In the genomic region with DNA sequence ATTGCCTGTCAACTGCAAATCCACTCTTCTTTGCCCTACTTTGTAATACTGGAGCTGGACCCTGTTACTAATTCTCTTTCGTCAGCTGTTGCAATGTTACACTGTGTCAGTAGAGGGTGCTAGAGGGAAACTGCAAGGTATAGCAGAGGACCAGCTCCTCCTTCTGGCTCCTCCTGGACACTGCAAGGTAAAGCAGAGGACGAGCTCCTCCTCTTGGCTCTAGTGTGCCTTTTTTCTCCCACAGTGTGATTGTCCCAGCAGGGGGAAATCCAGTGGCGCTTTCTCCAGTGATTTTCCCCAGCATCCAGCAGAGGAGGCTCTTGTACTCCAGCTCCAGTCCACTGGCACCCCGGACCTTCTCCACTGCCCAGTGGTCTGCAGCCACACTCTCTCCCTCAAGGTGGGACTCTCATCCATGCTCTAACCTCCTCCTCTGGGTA, we compare ENCODE assay signal across 1 cellular context.
A peak's percentile ranks its signal among the peaks of the same experiment; 100 is the strongest.
TF ChIP-seq lines count a peak whose summit lies in the region.

No MANE protein-coding gene starts in this region.

TF ChIP-seq in HepG2, 621 proteins besides CTCF, POLR2A, EP300 and RAD21 (continued from another document and continues in another):
- TF ChIP-seq ZNF660 (CRISPR knock-in tag; IDR thresholded peaks at IDR 0.05; ENCODE audit: borderline replicate concordance, low read depth), result no peak
- no peak for TF ChIP-seq ZNF432 (CRISPR knock-in tag; IDR thresholded peaks at IDR 0.05; ENCODE audit: borderline replicate concordance)
- TF ChIP-seq GFI1 (CRISPR knock-in tag; IDR thresholded peaks at IDR 0.05; ENCODE audit: borderline replicate concordance), result no peak
- no peak for TF ChIP-seq PHB2 (IDR thresholded peaks at IDR 0.05; ENCODE audit: partially characterized antibody)
- TF ChIP-seq THAP11 (CRISPR knock-in tag; IDR thresholded peaks at IDR 0.05), result peak; percentile 72
- no peak for TF ChIP-seq RFXAP (CRISPR knock-in tag; IDR thresholded peaks at IDR 0.05; ENCODE audit: borderline replicate concordance)
- no peak for TF ChIP-seq ZNF615 (CRISPR knock-in tag; IDR thresholded peaks at IDR 0.05; ENCODE audit: borderline replicate concordance)
- TF ChIP-seq, protein P1, sequence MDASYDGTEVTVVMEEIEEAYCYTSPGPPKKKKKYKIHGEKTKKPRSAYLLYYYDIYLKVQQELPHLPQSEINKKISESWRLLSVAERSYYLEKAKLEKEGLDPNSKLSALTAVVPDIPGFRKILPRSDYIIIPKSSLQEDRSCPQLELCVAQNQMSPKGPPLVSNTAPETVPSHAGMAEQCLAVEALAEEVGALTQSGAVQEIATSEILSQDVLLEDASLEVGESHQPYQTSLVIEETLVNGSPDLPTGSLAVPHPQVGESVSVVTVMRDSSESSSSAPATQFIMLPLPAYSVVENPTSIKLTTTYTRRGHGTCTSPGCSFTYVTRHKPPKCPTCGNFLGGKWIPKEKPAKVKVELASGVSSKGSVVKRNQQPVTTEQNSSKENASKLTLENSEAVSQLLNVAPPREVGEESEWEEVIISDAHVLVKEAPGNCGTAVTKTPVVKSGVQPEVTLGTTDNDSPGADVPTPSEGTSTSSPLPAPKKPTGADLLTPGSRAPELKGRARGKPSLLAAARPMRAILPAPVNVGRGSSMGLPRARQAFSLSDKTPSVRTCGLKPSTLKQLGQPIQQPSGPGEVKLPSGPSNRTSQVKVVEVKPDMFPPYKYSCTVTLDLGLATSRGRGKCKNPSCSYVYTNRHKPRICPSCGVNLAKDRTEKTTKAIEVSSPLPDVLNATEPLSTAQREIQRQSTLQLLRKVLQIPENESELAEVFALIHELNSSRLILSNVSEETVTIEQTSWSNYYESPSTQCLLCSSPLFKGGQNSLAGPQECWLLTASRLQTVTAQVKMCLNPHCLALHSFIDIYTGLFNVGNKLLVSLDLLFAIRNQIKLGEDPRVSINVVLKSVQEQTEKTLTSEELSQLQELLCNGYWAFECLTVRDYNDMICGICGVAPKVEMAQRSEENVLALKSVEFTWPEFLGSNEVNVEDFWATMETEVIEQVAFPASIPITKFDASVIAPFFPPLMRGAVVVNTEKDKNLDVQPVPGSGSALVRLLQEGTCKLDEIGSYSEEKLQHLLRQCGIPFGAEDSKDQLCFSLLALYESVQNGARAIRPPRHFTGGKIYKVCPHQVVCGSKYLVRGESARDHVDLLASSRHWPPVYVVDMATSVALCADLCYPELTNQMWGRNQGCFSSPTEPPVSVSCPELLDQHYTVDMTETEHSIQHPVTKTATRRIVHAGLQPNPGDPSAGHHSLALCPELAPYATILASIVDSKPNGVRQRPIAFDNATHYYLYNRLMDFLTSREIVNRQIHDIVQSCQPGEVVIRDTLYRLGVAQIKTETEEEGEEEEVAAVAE (CRISPR knock-in tag; IDR thresholded peaks at IDR 0.05; ENCODE audit: borderline replicate concordance), result 0 out of 2 replicates have a peak, but pooled peaks have one; percentile 27
- TF ChIP-seq RBFOX2 (IDR thresholded peaks at IDR 0.05; ENCODE audit: low read depth, low read length), result no peak
- 0 out of 2 replicates have a peak, but pooled peaks have one; percentile 47 for TF ChIP-seq ZNF616 (CRISPR knock-in tag; IDR thresholded peaks at IDR 0.05; ENCODE audit: low read depth)
- peak; percentile 44; the same call in 1 of the 2 replicates for TF ChIP-seq ZNF644 (CRISPR knock-in tag; IDR thresholded peaks at IDR 0.05; ENCODE audit: low read depth)
- TF ChIP-seq ZNF772 (CRISPR knock-in tag; IDR thresholded peaks at IDR 0.05), result no peak
- no peak for TF ChIP-seq SP1 (IDR thresholded peaks at IDR 0.05)
- TF ChIP-seq SP1 (CRISPR knock-in tag; IDR thresholded peaks at IDR 0.05), result peak; percentile 45; the same call in 1 of the 2 replicates
- TF ChIP-seq ZNF441 (CRISPR knock-in tag; IDR thresholded peaks at IDR 0.05; ENCODE audit: borderline replicate concordance), result no peak
- TF ChIP-seq ZNF20 (CRISPR knock-in tag; IDR thresholded peaks at IDR 0.05), result no peak
- TF ChIP-seq ZNF652 (CRISPR knock-in tag; IDR thresholded peaks at IDR 0.05; ENCODE audit: borderline replicate concordance, low read depth), result no peak; the same call in 1 of the 2 replicates
- no peak for TF ChIP-seq FOXM1 (CRISPR knock-in tag; IDR thresholded peaks at IDR 0.05)
- TF ChIP-seq ARNT2 (CRISPR knock-in tag; IDR thresholded peaks at IDR 0.05; ENCODE audit: low read depth), result no peak
- no peak for TF ChIP-seq SMAD3 (CRISPR knock-in tag; IDR thresholded peaks at IDR 0.05)
- no peak for TF ChIP-seq TCF7 (IDR thresholded peaks at IDR 0.05; ENCODE audit: low read depth)
- TF ChIP-seq ZNF234 (CRISPR knock-in tag; conservative IDR thresholded peaks at IDR 0.05), result no peak
- TF ChIP-seq, protein P2, sequence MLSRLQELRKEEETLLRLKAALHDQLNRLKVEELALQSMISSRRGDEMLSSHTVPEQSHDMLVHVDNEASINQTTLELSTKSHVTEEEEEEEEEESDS (CRISPR knock-in tag; IDR thresholded peaks at IDR 0.05; ENCODE audit: borderline replicate concordance), result peak; percentile 43; the same call in 1 of the 2 replicates
- TF ChIP-seq FOSL2 (CRISPR knock-in tag; IDR thresholded peaks at IDR 0.05), result peak; percentile 53
- no peak for TF ChIP-seq HMGA1 (CRISPR knock-in tag; conservative IDR thresholded peaks at IDR 0.05)
- no peak for TF ChIP-seq ZNF180 (CRISPR knock-in tag; IDR thresholded peaks at IDR 0.05; ENCODE audit: borderline replicate concordance, low read depth)
- 0 out of 2 replicates have a peak, but pooled peaks have one; percentile 23 for TF ChIP-seq RNF2 (conservative IDR thresholded peaks at IDR 0.05; ENCODE audit: low read depth)
- peak; percentile 27; the same call in 1 of the 2 replicates for TF ChIP-seq ZFX (CRISPR knock-in tag; IDR thresholded peaks at IDR 0.05; ENCODE audit: low read depth)
- no peak for TF ChIP-seq ARNTL (CRISPR knock-in tag; IDR thresholded peaks at IDR 0.05)
- peak; percentile 71 for TF ChIP-seq CCAR2 (optimal IDR thresholded peaks at IDR 0.05; ENCODE audit: low read depth, low read length)
- peak; percentile 55; the same call in 1 of the 2 replicates for TF ChIP-seq NFKBIZ (CRISPR knock-in tag; IDR thresholded peaks at IDR 0.05)
- peak; percentile 85; the same call in 1 of the 2 replicates for TF ChIP-seq ZNF614 (CRISPR knock-in tag; IDR thresholded peaks at IDR 0.05; ENCODE audit: borderline replicate concordance)
- TF ChIP-seq ZNF510 (CRISPR knock-in tag; IDR thresholded peaks at IDR 0.05; ENCODE audit: low read depth), result no peak
- peak; percentile 63 for TF ChIP-seq ELF3 (CRISPR knock-in tag; IDR thresholded peaks at IDR 0.05)
- TF ChIP-seq, protein P3, sequence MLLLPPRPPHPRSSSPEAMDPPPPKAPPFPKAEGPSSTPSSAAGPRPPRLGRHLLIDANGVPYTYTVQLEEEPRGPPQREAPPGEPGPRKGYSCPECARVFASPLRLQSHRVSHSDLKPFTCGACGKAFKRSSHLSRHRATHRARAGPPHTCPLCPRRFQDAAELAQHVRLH (CRISPR knock-in tag; IDR thresholded peaks at IDR 0.05; ENCODE audit: borderline replicate concordance, low read depth), result peak; percentile 89; the same call in 1 of the 2 replicates
- peak; percentile 60; the same call in 1 of the 2 replicates for TF ChIP-seq KAT8 (CRISPR knock-in tag; IDR thresholded peaks at IDR 0.05)
- no peak for TF ChIP-seq PAF1 (CRISPR knock-in tag; IDR thresholded peaks at IDR 0.05)
- TF ChIP-seq HOXA7 (CRISPR knock-in tag; IDR thresholded peaks at IDR 0.05), result no peak
- no peak for TF ChIP-seq ZNF7 (CRISPR knock-in tag; IDR thresholded peaks at IDR 0.05)
- TF ChIP-seq ZKSCAN1 (IDR thresholded peaks at IDR 0.05; ENCODE audit: low read length), result peak; percentile 73
- 0 out of 2 replicates have a peak, but pooled peaks have one; percentile 22 for TF ChIP-seq HOXA5 (CRISPR knock-in tag; IDR thresholded peaks at IDR 0.05)
- TF ChIP-seq, protein P4, sequence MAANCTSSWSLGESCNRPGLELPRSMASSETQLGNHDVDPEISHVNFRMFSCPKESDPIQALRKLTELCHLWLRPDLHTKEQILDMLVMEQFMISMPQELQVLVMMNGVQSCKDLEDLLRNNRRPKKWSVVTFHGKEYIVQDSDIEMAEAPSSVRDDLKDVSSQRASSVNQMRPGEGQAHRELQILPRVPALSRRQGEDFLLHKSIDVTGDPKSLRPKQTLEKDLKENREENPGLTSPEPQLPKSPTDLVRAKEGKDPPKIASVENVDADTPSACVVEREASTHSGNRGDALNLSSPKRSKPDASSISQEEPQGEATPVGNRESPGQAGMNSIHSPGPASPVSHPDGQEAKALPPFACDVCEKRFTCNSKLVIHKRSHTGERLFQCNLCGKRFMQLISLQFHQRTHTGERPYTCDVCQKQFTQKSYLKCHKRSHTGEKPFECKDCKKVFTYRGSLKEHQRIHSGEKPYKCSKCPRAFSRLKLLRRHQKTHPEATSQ (CRISPR knock-in tag; IDR thresholded peaks at IDR 0.05; ENCODE audit: borderline replicate concordance), result no peak
- peak; percentile 70 for TF ChIP-seq CBX5 (CRISPR knock-in tag; IDR thresholded peaks at IDR 0.05; ENCODE audit: borderline replicate concordance)
- TF ChIP-seq RAD51 (IDR thresholded peaks at IDR 0.05; ENCODE audit: borderline replicate concordance), result no peak
- TF ChIP-seq KAT2B (IDR thresholded peaks at IDR 0.05; ENCODE audit: borderline replicate concordance, low read depth, low read length), result no peak
- no peak for TF ChIP-seq FLYWCH1 (CRISPR knock-in tag; IDR thresholded peaks at IDR 0.05)
- peak; percentile 88 for TF ChIP-seq ZNF331 (CRISPR knock-in tag; IDR thresholded peaks at IDR 0.05)
- 0 out of 2 replicates have a peak, but pooled peaks have one; percentile 28 for TF ChIP-seq FOXC1 (CRISPR knock-in tag; IDR thresholded peaks at IDR 0.05; ENCODE audit: borderline replicate concordance)
- 0 out of 2 replicates have a peak, but pooled peaks have one; percentile 16 for TF ChIP-seq ZNF619 (CRISPR knock-in tag; IDR thresholded peaks at IDR 0.05)
- 0 out of 2 replicates have a peak, but pooled peaks have one; percentile 31 for TF ChIP-seq BORCS8-MEF2B (CRISPR knock-in tag; IDR thresholded peaks at IDR 0.05)
- no peak for TF ChIP-seq TCF12 (IDR thresholded peaks at IDR 0.05)
- no peak for TF ChIP-seq TCF12 (CRISPR knock-in tag; IDR thresholded peaks at IDR 0.05)
- TF ChIP-seq ZNF317 (CRISPR knock-in tag; IDR thresholded peaks at IDR 0.05), result peak; percentile 68; the same call in 1 of the 2 replicates
- peak; percentile 84 for TF ChIP-seq CEBPG (CRISPR knock-in tag; IDR thresholded peaks at IDR 0.05)
- TF ChIP-seq ZNF160 (CRISPR knock-in tag; IDR thresholded peaks at IDR 0.05), result no peak
- TF ChIP-seq, protein P5, sequence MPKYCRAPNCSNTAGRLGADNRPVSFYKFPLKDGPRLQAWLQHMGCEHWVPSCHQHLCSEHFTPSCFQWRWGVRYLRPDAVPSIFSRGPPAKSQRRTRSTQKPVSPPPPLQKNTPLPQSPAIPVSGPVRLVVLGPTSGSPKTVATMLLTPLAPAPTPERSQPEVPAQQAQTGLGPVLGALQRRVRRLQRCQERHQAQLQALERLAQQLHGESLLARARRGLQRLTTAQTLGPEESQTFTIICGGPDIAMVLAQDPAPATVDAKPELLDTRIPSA (CRISPR knock-in tag; IDR thresholded peaks at IDR 0.05; ENCODE audit: borderline replicate concordance), result no peak
- TF ChIP-seq, protein P6, sequence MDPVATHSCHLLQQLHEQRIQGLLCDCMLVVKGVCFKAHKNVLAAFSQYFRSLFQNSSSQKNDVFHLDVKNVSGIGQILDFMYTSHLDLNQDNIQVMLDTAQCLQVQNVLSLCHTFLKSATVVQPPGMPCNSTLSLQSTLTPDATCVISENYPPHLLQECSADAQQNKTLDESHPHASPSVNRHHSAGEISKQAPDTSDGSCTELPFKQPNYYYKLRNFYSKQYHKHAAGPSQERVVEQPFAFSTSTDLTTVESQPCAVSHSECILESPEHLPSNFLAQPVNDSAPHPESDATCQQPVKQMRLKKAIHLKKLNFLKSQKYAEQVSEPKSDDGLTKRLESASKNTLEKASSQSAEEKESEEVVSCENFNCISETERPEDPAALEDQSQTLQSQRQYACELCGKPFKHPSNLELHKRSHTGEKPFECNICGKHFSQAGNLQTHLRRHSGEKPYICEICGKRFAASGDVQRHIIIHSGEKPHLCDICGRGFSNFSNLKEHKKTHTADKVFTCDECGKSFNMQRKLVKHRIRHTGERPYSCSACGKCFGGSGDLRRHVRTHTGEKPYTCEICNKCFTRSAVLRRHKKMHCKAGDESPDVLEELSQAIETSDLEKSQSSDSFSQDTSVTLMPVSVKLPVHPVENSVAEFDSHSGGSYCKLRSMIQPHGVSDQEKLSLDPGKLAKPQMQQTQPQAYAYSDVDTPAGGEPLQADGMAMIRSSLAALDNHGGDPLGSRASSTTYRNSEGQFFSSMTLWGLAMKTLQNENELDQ (CRISPR knock-in tag; IDR thresholded peaks at IDR 0.05; ENCODE audit: borderline replicate concordance), result no peak
- TF ChIP-seq ZKSCAN8 (CRISPR knock-in tag; IDR thresholded peaks at IDR 0.05; ENCODE audit: borderline replicate concordance), result peak; percentile 50; the same call in 1 of the 2 replicates
- TF ChIP-seq SRF (IDR thresholded peaks at IDR 0.05; ENCODE audit: low read depth, low read length), result peak; percentile 58; the same call in 1 of the 2 replicates
- TF ChIP-seq SETDB1 (CRISPR knock-in tag; IDR thresholded peaks at IDR 0.05; ENCODE audit: borderline replicate concordance), result no peak
- TF ChIP-seq, protein P7, sequence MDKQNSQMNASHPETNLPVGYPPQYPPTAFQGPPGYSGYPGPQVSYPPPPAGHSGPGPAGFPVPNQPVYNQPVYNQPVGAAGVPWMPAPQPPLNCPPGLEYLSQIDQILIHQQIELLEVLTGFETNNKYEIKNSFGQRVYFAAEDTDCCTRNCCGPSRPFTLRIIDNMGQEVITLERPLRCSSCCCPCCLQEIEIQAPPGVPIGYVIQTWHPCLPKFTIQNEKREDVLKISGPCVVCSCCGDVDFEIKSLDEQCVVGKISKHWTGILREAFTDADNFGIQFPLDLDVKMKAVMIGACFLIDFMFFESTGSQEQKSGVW (CRISPR knock-in tag; IDR thresholded peaks at IDR 0.05; ENCODE audit: borderline replicate concordance), result no peak
- no peak for TF ChIP-seq ZNF570 (CRISPR knock-in tag; IDR thresholded peaks at IDR 0.05; ENCODE audit: borderline replicate concordance)
- TF ChIP-seq ZNF431 (CRISPR knock-in tag; IDR thresholded peaks at IDR 0.05; ENCODE audit: borderline replicate concordance, low read depth), result no peak
- no peak for TF ChIP-seq KLF6 (CRISPR knock-in tag; IDR thresholded peaks at IDR 0.05)
- TF ChIP-seq, protein P8, sequence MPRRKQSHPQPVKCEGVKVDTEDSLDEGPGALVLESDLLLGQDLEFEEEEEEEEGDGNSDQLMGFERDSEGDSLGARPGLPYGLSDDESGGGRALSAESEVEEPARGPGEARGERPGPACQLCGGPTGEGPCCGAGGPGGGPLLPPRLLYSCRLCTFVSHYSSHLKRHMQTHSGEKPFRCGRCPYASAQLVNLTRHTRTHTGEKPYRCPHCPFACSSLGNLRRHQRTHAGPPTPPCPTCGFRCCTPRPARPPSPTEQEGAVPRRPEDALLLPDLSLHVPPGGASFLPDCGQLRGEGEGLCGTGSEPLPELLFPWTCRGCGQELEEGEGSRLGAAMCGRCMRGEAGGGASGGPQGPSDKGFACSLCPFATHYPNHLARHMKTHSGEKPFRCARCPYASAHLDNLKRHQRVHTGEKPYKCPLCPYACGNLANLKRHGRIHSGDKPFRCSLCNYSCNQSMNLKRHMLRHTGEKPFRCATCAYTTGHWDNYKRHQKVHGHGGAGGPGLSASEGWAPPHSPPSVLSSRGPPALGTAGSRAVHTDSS (CRISPR knock-in tag; conservative IDR thresholded peaks at IDR 0.05), result no peak
- TF ChIP-seq ZNF709 (CRISPR knock-in tag; IDR thresholded peaks at IDR 0.05), result no peak
- TF ChIP-seq ZNF556 (CRISPR knock-in tag; IDR thresholded peaks at IDR 0.05; ENCODE audit: borderline replicate concordance), result peak; percentile 18; the same call in 1 of the 2 replicates
- no peak for TF ChIP-seq TBX2 (CRISPR knock-in tag; IDR thresholded peaks at IDR 0.05; ENCODE audit: borderline replicate concordance)
- TF ChIP-seq SAP130 (CRISPR knock-in tag; IDR thresholded peaks at IDR 0.05; ENCODE audit: low read depth), result peak; percentile 23; the same call in 1 of the 2 replicates
